Comparison of ENCODE assay signal across 24 cellular contexts in genomic region chr4:26896636-26897035, GRCh38. TPM values are rescaled to one million over a fixed set of nuclear protein-coding genes. Genes with fewer than 3 reads are reported as not detected.
DNase-seq lines count a peak whose midpoint lies in the region; ATAC-seq and TF ChIP-seq lines count a peak whose summit lies in the region.
"Had no signal": no experiment of that assay in that cellular context is flagged by ENCODE, and none has a peak within 500 bp of the region (broad histone marks: within the 10 kb centered on the region; RNA-seq: fewer than 3 reads in every experiment).

No MANE protein-coding gene starts in this region.

- H3K4me3 ChIP-seq in AG04450 (ENCODE audit: low read depth, low read length) (no peak overlapping the region), cardiac fibroblast (replicated peaks in 1 of 2; ENCODE audit: low read depth in 2 of 2, low read length in 2 of 2) (no peak overlapping the region), lower lobe of right lung (no peak overlapping the region)
- no peak overlapping the region for H3K4me3 ChIP-seq in CD8-positive, alpha-beta T cell (ENCODE audit: low read depth, low read length)
- H3K4me3 ChIP-seq: K562, left lung, right atrium auricular region, tibial nerve had no signal

- no peaks in the 10 kb centered on the region for H3K27me3 Mint-ChIP-seq in CD8-positive, alpha-beta T cell (ENCODE audit: low read depth)
- H3K27me3 Mint-ChIP-seq: CD4-positive, alpha-beta memory T cell; stimulated activated naive B cell treated with anti-CD40 and anti-IgM and Interleukin-4, amounts not matched to agents 10 μg/mL and 1 μg/mL and 100 μg/mL, for 72 hours; T-cell had no signal

- CTCF ChIA-PET in AG04450 (lab: Charles Lee) = no interaction called here
- CTCF ChIA-PET in CD8-positive, alpha-beta T cell (lab: Charles Lee) = no interaction called here

- H3K36me3 ChIP-seq in lower lobe of right lung = no peaks in the 10 kb centered on the region
- H3K36me3 ChIP-seq in CD8-positive, alpha-beta T cell (ENCODE audit: insufficient read depth, low read length) = no peaks in the 10 kb centered on the region
- H3K36me3 ChIP-seq: left lung, right atrium auricular region, tibial nerve had no signal

- ATAC-seq in lower lobe of right lung = no peak
- ATAC-seq in CD8-positive, alpha-beta T cell = no peak
- ATAC-seq: K562; left lung; Right ventricle myocardium inferior; stimulated activated naive B cell treated with anti-CD40 and anti-IgM and Interleukin-4, amounts not matched to agents 10 μg/mL and 1 μg/mL and 100 μg/mL, for 72 hours; T-cell had no signal

- H3K4me1 ChIP-seq in lower lobe of right lung = peaks cover 12% of the 10 kb centered on the region
- peaks cover 25% of the 10 kb centered on the region for H3K4me1 ChIP-seq in CD8-positive, alpha-beta T cell (ENCODE audit: insufficient read depth, low read length)

- H3K9me3 Mint-ChIP-seq in CD8-positive, alpha-beta T cell = peaks cover 2% of the 10 kb centered on the region

- H3K27ac Mint-ChIP-seq in CD8-positive, alpha-beta T cell = no peak overlapping the region
- H3K27ac Mint-ChIP-seq: stimulated activated naive B cell treated with anti-CD40 and anti-IgM and Interleukin-4, amounts not matched to agents 10 μg/mL and 1 μg/mL and 100 μg/mL, for 72 hours; T-cell had no signal

- DNase-seq in AG04450 (ENCODE audit: low read depth, low spot score) (peak; percentile 38), HS-27A (ENCODE audit: low read depth) (peak; percentile 39), cardiac fibroblast (ENCODE audit: low read depth in 2 of 2) (peak; percentile 31 to 55), foreskin melanocyte (peak; percentile 49), lower lobe of right lung (no peak), NCI-H526 (lab: John Stamatoyannopoulos, UW) (no peak), NCI-H2196 (lab: John Stamatoyannopoulos, UW; ENCODE audit: unreplicated experiment) (no peak)
- no peak for DNase-seq in CD8-positive, alpha-beta T cell
- DNase-seq: activated CD4-positive, alpha-beta T cell treated with anti-CD3 and anti-CD28 coated beads, Interleukin-2, amount 50 U/mL, for 4 hours; activated naive CD4-positive, alpha-beta T cell treated with anti-CD3 and anti-CD28 coated beads, Interleukin-2, amount 50 U/mL, for 16 hours; activated T-cell treated with anti-CD3 and anti-CD28 coated beads, Interleukin-2, amount 50 U/mL, for 1 hour; CD4-positive, alpha-beta memory T cell; left lung; NCI-H1092; NCI-H2029 treated with DMSO at 0.1 percent for 48 hours; NCI-H524; occipital lobe; stimulated activated naive B cell treated with anti-CD40 and anti-IgM and Interleukin-4, amounts not matched to agents 10 μg/mL and 1 μg/mL and 100 μg/mL, for 72 hours; T-cell had no signal

- TF ChIP-seq CTCF in AG04450 (IDR thresholded peaks at IDR 0.05; ENCODE audit: low read depth, low read length) (no peak), cardiac fibroblast (IDR thresholded peaks at IDR 0.05; ENCODE audit: low read depth, low read length) (no peak), lower lobe of right lung (IDR thresholded peaks at IDR 0.05) (no peak)
- no peak for TF ChIP-seq CTCF in CD8-positive, alpha-beta T cell (IDR thresholded peaks at IDR 0.05)

- POLR2A ChIA-PET in AG04450 (lab: Yijun Ruan, JAX) = no interaction called here
- POLR2A ChIA-PET in CD8-positive, alpha-beta T cell (lab: Charles Lee) = no interaction called here

- H3K4me1 Mint-ChIP-seq in CD8-positive, alpha-beta T cell (ENCODE audit: low read depth) = peaks cover 69% of the 10 kb centered on the region

- H3K27ac ChIP-seq in AG04450 (ENCODE audit: low read depth, low read length) (no peak overlapping the region), lower lobe of right lung (no peak overlapping the region)
- H3K27ac ChIP-seq in CD8-positive, alpha-beta T cell (ENCODE audit: low read depth, low read length) = no peak overlapping the region
- H3K27ac ChIP-seq: HL-60, left lung, right atrium auricular region, tibial nerve had no signal

- H3K27me3 ChIP-seq in AG04450 (ENCODE audit: control insufficient read depth, insufficient read depth, low read length) = no peaks in the 10 kb centered on the region
- H3K27me3 ChIP-seq in lower lobe of right lung (ENCODE audit: low read depth) = no peaks in the 10 kb centered on the region
- no peaks in the 10 kb centered on the region for H3K27me3 ChIP-seq in CD8-positive, alpha-beta T cell (ENCODE audit: insufficient read depth, low read length)
- H3K27me3 ChIP-seq: left lung, right atrium auricular region, tibial nerve had no signal

- H3K9me3 ChIP-seq in AG04450 (ENCODE audit: control insufficient read depth, insufficient read depth, low read length) (no peaks in the 10 kb centered on the region), lower lobe of right lung (no peaks in the 10 kb centered on the region)
- H3K9me3 ChIP-seq in CD8-positive, alpha-beta T cell (ENCODE audit: low read length) = no peaks in the 10 kb centered on the region
- H3K9me3 ChIP-seq: left lung, right atrium auricular region, tibial nerve had no signal

- no peak overlapping the region for H3K4me3 Mint-ChIP-seq in CD8-positive, alpha-beta T cell
- H3K4me3 Mint-ChIP-seq: stimulated activated naive B cell treated with anti-CD40 and anti-IgM and Interleukin-4, amounts not matched to agents 10 μg/mL and 1 μg/mL and 100 μg/mL, for 72 hours; T-cell had no signal

- peaks cover 16% of the 10 kb centered on the region for H3K36me3 Mint-ChIP-seq in CD8-positive, alpha-beta T cell

- intact Hi-C loops in lower lobe of right lung (cut with DNase I) = no loop called here
- intact Hi-C loops in CD8-positive, alpha-beta T cell (cut with DNase I, micrococcal nuclease) = loop anchor here in 1 of 2 experiments (5.0 kb wide), 2 partner anchors 34 to 41 kb away; partner anchors contain the start of gene STIM2

RNA-seq across cellular contexts. Expression of gene STIM2, which starts 36.0 kb away (rescaled TPM):
- 23.9 and 26.8 TPM in 2 replicates for polyA plus RNA-seq in AG04450 (2011; rRNA removed)
- 29.7 and 32.5 TPM in 2 replicates for polyA minus RNA-seq in AG04450 (2011; rRNA and poly(A)+ RNA removed)
- total RNA-seq in lower lobe of right lung = 43.9 TPM
- 10 to 100 TPM; 61.1 to 67.0 TPM for total RNA-seq in CD8-positive, alpha-beta T cell

Comparison
In these comparisons a context has a peak if more than half of its experiments do, and no peak if none do; other contexts are left out.
1. DNase-seq: peak in AG04450 (single experiment), HS-27A (single experiment), cardiac fibroblast (2 of 2) and foreskin melanocyte (single experiment); none in lower lobe of right lung (single experiment), CD8-positive, alpha-beta T cell (0 of 7), NCI-H526 (0 of 2) and NCI-H2196 (single experiment).